Comparison of ENCODE assay signal across 28 cellular contexts in the genomic region with DNA sequence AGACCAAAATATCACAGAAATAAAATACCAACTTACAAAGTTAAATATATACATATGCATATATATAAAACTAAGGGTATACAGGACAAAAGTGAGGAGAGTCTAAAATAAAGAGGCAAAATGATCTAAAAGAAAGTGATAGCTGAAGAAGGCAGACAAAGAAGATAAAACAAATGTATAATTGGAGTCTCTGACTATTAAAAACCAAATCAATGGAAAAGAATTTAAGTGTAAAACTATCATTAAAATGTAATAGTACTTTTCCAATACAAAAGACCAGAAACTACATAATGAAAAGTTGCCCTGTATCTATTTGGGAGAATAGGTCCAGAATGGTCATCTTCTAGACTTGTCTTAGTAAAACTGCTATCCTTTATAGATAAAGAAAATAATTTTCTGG.
"Had no signal": no experiment of that assay in that cellular context is flagged by ENCODE, and none has a peak within 500 bp of the region (broad histone marks: within the 10 kb centered on the region; RNA-seq: fewer than 3 reads in every experiment).

No MANE protein-coding gene starts in this region.

- H3K27ac Mint-ChIP-seq: natural killer cell; nephron; neural progenitor cell; progenitor cell of endocrine pancreas; stimulated activated effector memory CD8-positive, alpha-beta T cell treated with anti-CD3 and anti-CD28 coated beads, Interleukin-12 subunit alpha, Interleukin-12 subunit beta, amount 100 ng/mL, for 72 hours; stimulated activated naive B cell treated with anti-CD40 and anti-IgM and Interleukin-4, amounts not matched to agents 10 μg/mL and 1 μg/mL and 100 μg/mL, for 72 hours; stimulated activated naive CD8-positive, alpha-beta T cell treated with anti-CD3 and anti-CD28 coated beads, Interleukin-15, Interleukin-2, amounts not matched to agents 100 ng/mL and 50 ng/mL, for 24 hours had no signal

- H3K27ac ChIP-seq: neural progenitor cell, ovary, parathyroid adenoma, psoas muscle, right lobe of liver, sigmoid colon, stomach, thoracic aorta, thyroid gland, tibial nerve, upper lobe of left lung, vagina had no signal

- H3K27me3 Mint-ChIP-seq: progenitor cell of endocrine pancreas; stimulated activated naive CD8-positive, alpha-beta T cell treated with anti-CD3 and anti-CD28 coated beads, Interleukin-15, Interleukin-2, amounts not matched to agents 100 ng/mL and 50 ng/mL, for 24 hours had no signal

- H3K4me1 ChIP-seq: neural progenitor cell, parathyroid adenoma, psoas muscle, right lobe of liver, sigmoid colon, stomach, thyroid gland, tibial nerve, upper lobe of left lung, vagina had no signal

- DNase-seq: natural killer cell; occipital lobe; ovary; posterior cingulate gyrus; psoas muscle; right cardiac atrium; right lobe of liver; sigmoid colon; small intestine; stimulated activated CD4-positive, alpha-beta T cell treated with anti-CD3 and anti-CD28 coated beads, Interleukin-15, amount 100 ng/mL, for 24 hours; stimulated activated CD4-positive, alpha-beta T cell treated with anti-CD3 and anti-CD28 coated beads, Interleukin-2, amount 100 ng/mL, for 24 hours; stimulated activated CD4-positive, alpha-beta T cell treated with anti-CD3 and anti-CD28 coated beads, Interleukin-2, amount 100 ng/mL, for 48 hours; stimulated activated CD4-positive, alpha-beta T cell treated with anti-CD3 and anti-CD28 coated beads, Interleukin-4, amount 100 ng/mL, for 24 hours; stimulated activated naive B cell treated with anti-CD40 and anti-IgM and Interleukin-4, amounts not matched to agents 10 μg/mL and 1 μg/mL and 100 μg/mL, for 72 hours; stimulated activated naive CD4-positive, alpha-beta T cell treated with Interleukin-2 at 50 U/mL for 16 hours; stomach; thyroid gland; trophoblast cell; upper lobe of left lung had no signal

- H2AFZ ChIP-seq: neural progenitor cell, parathyroid adenoma had no signal

- H3K79me2 ChIP-seq: parathyroid adenoma had no signal

- H3K27me3 ChIP-seq: neural progenitor cell, ovary, right lobe of liver, sigmoid colon, stomach, thyroid gland, tibial nerve, upper lobe of left lung, vagina had no signal

- ATAC-seq: natural killer cell; psoas muscle; right cardiac atrium; right lobe of liver; stimulated activated effector memory CD8-positive, alpha-beta T cell treated with anti-CD3 and anti-CD28 coated beads, Interleukin-12 subunit alpha, Interleukin-12 subunit beta, amount 100 ng/mL, for 72 hours; stimulated activated naive B cell treated with anti-CD40 and anti-IgM and Interleukin-4, amounts not matched to agents 10 μg/mL and 1 μg/mL and 100 μg/mL, for 72 hours had no signal

- H3K4me1 Mint-ChIP-seq: natural killer cell; nephron; neural progenitor cell; stimulated activated effector memory CD8-positive, alpha-beta T cell treated with anti-CD3 and anti-CD28 coated beads, Interleukin-12 subunit alpha, Interleukin-12 subunit beta, amount 100 ng/mL, for 72 hours; stimulated activated naive B cell treated with anti-CD40 and anti-IgM and Interleukin-4, amounts not matched to agents 10 μg/mL and 1 μg/mL and 100 μg/mL, for 72 hours had no signal

- H3K4me3 ChIP-seq: neural progenitor cell, ovary, psoas muscle, right lobe of liver, sigmoid colon, stomach, thoracic aorta, thyroid gland, tibial nerve, upper lobe of left lung, vagina had no signal

- H3K9ac ChIP-seq: neural progenitor cell, parathyroid adenoma had no signal

- H3K4me2 ChIP-seq: neural progenitor cell had no signal

- H3K4me3 Mint-ChIP-seq: natural killer cell; nephron; neural progenitor cell; stimulated activated effector memory CD8-positive, alpha-beta T cell treated with anti-CD3 and anti-CD28 coated beads, Interleukin-12 subunit alpha, Interleukin-12 subunit beta, amount 100 ng/mL, for 72 hours; stimulated activated naive B cell treated with anti-CD40 and anti-IgM and Interleukin-4, amounts not matched to agents 10 μg/mL and 1 μg/mL and 100 μg/mL, for 72 hours; stimulated activated naive CD8-positive, alpha-beta T cell treated with anti-CD3 and anti-CD28 coated beads, Interleukin-15, Interleukin-2, amounts not matched to agents 100 ng/mL and 50 ng/mL, for 24 hours had no signal

- H3K36me3 ChIP-seq: neural progenitor cell, ovary, right lobe of liver, sigmoid colon, stomach, thoracic aorta, thyroid gland, tibial nerve, upper lobe of left lung, vagina had no signal

- H3K9me3 ChIP-seq: ovary, psoas muscle, sigmoid colon, thoracic aorta, thyroid gland, upper lobe of left lung, vagina had no signal

- H3K36me3 Mint-ChIP-seq: neural progenitor cell; stimulated activated effector memory CD8-positive, alpha-beta T cell treated with anti-CD3 and anti-CD28 coated beads, Interleukin-12 subunit alpha, Interleukin-12 subunit beta, amount 100 ng/mL, for 72 hours; stimulated activated naive B cell treated with anti-CD40 and anti-IgM and Interleukin-4, amounts not matched to agents 10 μg/mL and 1 μg/mL and 100 μg/mL, for 72 hours had no signal
